1 cellular context compared by ENCODE assay signal in the genomic region with DNA sequence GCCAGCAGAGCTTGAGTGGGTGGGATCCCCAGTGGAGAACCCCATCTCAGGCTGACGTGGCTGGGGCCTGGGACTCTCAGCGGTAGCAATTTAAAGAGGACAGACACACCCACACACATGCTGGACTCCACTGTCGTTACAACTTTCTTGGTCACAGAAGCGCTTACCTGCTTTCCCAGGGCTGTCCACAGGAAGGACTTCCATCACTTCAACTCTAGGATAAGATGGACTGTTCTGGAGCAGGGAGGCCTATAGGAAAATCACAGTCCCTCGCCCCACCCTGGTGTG.
TF ChIP-seq lines count a peak whose summit lies in the region.

No MANE protein-coding gene starts in this region.

TF ChIP-seq in GM23338, 12 proteins besides CTCF, POLR2A, EP300 and RAD21 (continued from another document):
- TF ChIP-seq, protein P1, sequence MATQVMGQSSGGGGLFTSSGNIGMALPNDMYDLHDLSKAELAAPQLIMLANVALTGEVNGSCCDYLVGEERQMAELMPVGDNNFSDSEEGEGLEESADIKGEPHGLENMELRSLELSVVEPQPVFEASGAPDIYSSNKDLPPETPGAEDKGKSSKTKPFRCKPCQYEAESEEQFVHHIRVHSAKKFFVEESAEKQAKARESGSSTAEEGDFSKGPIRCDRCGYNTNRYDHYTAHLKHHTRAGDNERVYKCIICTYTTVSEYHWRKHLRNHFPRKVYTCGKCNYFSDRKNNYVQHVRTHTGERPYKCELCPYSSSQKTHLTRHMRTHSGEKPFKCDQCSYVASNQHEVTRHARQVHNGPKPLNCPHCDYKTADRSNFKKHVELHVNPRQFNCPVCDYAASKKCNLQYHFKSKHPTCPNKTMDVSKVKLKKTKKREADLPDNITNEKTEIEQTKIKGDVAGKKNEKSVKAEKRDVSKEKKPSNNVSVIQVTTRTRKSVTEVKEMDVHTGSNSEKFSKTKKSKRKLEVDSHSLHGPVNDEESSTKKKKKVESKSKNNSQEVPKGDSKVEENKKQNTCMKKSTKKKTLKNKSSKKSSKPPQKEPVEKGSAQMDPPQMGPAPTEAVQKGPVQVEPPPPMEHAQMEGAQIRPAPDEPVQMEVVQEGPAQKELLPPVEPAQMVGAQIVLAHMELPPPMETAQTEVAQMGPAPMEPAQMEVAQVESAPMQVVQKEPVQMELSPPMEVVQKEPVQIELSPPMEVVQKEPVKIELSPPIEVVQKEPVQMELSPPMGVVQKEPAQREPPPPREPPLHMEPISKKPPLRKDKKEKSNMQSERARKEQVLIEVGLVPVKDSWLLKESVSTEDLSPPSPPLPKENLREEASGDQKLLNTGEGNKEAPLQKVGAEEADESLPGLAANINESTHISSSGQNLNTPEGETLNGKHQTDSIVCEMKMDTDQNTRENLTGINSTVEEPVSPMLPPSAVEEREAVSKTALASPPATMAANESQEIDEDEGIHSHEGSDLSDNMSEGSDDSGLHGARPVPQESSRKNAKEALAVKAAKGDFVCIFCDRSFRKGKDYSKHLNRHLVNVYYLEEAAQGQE (IDR thresholded peaks at IDR 0.05; ENCODE audit: unreplicated experiment) = no peak
- TF ChIP-seq NANOG (IDR thresholded peaks at IDR 0.05; ENCODE audit: borderline replicate concordance) (no peak), POLR2AphosphoS5 (IDR thresholded peaks at IDR 0.05; ENCODE audit: low read depth) (no peak), STAT1 (IDR thresholded peaks at IDR 0.05; ENCODE audit: unreplicated experiment) (no peak), ZNF114 (CRISPR knock-in tag; IDR thresholded peaks at IDR 0.05) (no peak)
- TF ChIP-seq, protein P2, sequence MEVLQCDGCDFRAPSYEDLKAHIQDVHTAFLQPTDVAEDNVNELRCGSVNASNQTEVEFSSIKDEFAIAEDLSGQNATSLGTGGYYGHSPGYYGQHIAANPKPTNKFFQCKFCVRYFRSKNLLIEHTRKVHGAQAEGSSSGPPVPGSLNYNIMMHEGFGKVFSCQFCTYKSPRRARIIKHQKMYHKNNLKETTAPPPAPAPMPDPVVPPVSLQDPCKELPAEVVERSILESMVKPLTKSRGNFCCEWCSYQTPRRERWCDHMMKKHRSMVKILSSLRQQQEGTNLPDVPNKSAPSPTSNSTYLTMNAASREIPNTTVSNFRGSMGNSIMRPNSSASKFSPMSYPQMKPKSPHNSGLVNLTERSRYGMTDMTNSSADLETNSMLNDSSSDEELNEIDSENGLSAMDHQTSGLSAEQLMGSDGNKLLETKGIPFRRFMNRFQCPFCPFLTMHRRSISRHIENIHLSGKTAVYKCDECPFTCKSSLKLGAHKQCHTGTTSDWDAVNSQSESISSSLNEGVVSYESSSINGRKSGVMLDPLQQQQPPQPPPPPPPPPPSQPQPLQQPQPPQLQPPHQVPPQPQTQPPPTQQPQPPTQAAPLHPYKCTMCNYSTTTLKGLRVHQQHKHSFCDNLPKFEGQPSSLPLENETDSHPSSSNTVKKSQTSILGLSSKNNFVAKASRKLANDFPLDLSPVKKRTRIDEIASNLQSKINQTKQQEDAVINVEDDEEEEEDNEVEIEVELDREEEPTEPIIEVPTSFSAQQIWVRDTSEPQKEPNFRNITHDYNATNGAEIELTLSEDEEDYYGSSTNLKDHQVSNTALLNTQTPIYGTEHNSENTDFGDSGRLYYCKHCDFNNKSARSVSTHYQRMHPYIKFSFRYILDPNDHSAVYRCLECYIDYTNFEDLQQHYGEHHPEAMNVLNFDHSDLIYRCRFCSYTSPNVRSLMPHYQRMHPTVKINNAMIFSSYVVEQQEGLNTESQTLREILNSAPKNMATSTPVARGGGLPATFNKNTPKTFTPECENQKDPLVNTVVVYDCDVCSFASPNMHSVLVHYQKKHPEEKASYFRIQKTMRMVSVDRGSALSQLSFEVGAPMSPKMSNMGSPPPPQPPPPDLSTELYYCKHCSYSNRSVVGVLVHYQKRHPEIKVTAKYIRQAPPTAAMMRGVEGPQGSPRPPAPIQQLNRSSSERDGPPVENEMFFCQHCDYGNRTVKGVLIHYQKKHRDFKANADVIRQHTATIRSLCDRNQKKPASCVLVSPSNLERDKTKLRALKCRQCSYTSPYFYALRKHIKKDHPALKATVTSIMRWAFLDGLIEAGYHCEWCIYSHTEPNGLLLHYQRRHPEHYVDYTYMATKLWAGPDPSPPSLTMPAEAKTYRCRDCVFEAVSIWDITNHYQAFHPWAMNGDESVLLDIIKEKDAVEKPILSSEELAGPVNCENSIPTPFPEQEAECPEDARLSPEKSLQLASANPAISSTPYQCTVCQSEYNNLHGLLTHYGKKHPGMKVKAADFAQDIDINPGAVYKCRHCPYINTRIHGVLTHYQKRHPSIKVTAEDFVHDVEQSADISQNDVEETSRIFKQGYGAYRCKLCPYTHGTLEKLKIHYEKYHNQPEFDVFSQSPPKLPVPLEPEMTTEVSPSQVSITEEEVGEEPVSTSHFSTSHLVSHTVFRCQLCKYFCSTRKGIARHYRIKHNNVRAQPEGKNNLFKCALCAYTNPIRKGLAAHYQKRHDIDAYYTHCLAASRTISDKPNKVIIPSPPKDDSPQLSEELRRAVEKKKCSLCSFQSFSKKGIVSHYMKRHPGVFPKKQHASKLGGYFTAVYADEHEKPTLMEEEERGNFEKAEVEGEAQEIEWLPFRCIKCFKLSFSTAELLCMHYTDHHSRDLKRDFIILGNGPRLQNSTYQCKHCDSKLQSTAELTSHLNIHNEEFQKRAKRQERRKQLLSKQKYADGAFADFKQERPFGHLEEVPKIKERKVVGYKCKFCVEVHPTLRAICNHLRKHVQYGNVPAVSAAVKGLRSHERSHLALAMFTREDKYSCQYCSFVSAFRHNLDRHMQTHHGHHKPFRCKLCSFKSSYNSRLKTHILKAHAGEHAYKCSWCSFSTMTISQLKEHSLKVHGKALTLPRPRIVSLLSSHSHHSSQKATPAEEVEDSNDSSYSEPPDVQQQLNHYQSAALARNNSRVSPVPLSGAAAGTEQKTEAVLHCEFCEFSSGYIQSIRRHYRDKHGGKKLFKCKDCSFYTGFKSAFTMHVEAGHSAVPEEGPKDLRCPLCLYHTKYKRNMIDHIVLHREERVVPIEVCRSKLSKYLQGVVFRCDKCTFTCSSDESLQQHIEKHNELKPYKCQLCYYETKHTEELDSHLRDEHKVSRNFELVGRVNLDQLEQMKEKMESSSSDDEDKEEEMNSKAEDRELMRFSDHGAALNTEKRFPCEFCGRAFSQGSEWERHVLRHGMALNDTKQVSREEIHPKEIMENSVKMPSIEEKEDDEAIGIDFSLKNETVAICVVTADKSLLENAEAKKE (CRISPR knock-in tag; IDR thresholded peaks at IDR 0.05) = no peak
